Comparison of ENCODE assay signal across 14 cellular contexts in genomic region chr7:84490661-84491060, GRCh38.
A peak's percentile ranks its signal among the peaks of the same experiment; 100 is the strongest.
DNase-seq lines count a peak whose midpoint lies in the region; ATAC-seq and TF ChIP-seq lines count a peak whose summit lies in the region.
"Had no signal": no experiment of that assay in that cellular context is flagged by ENCODE, and none has a peak within 500 bp of the region (broad histone marks: within the 10 kb centered on the region; RNA-seq: fewer than 3 reads in every experiment).

No MANE protein-coding gene starts in this region.

- POLR2A ChIA-PET in HEK293T (lab: Yijun Ruan, JAX): no interaction called here

- ATAC-seq in HG03439 (IDR thresholded peaks at IDR 0.05; ENCODE audit: unreplicated experiment) (no peak), GM21529 (IDR thresholded peaks at IDR 0.05; ENCODE audit: unreplicated experiment) (no peak)
- ATAC-seq: activated CD4-positive, alpha-beta T cell treated with anti-CD3 and anti-CD28 coated beads for 36 hours; activated T-cell treated with anti-CD3 and anti-CD28 coated beads, Interleukin-2, amount 50 U/mL, for 72 hours had no signal

- DNase-seq in AG09309 (ENCODE audit: low read depth) (no peak), HEK293T (ENCODE audit: extremely low spot score) (peak; percentile 9), astrocyte of the hippocampus (ENCODE audit: low read depth, low spot score) (peak; percentile 48), left kidney (ENCODE audit: low read depth, low spot score) (peak; percentile 8), globus pallidus (ENCODE audit: low spot score) (no peak)
- no peak for DNase-seq in stimulated activated CD4-positive, alpha-beta T cell treated with anti-CD3 and anti-CD28 coated beads, Interleukin-2, amount 100 ng/mL, for 24 hours
- DNase-seq: activated CD4-positive, alpha-beta T cell treated with anti-CD3 and anti-CD28 coated beads for 36 hours; activated T-cell treated with anti-CD3 and anti-CD28 coated beads, Interleukin-2, amount 50 U/mL, for 72 hours; H7; naive B cell; stimulated activated CD8-positive, alpha-beta memory T cell treated with anti-CD3 and anti-CD28 coated beads, Interleukin-4, amount 100 ng/mL, for 48 hours had no signal

- peak; percentile 31 for TF ChIP-seq CTCF in AG09309 (IDR thresholded peaks at IDR 0.05; ENCODE audit: control insufficient read depth, insufficient read depth, low read depth, low read length, missing control alignments)

- H3K4me3 ChIP-seq in AG09309 (ENCODE audit: control insufficient read depth, low read depth, low read length): no peak overlapping the region
- H3K4me3 ChIP-seq: cardiac muscle cell had no signal

- CTCF ChIA-PET in HEK293T (lab: Yijun Ruan, JAX): no interaction called here

TF ChIP-seq in HEK293T, 16 proteins besides CTCF, POLR2A, EP300 and RAD21:
- no peak for TF ChIP-seq FOXK2 (IDR thresholded peaks at IDR 0.05)
- TF ChIP-seq NFRKB (IDR thresholded peaks at IDR 0.05): no peak
- no peak for TF ChIP-seq SP1 (IDR thresholded peaks at IDR 0.05)
- no peak for TF ChIP-seq ELF4 (IDR thresholded peaks at IDR 0.05)
- TF ChIP-seq BHLHE40 (IDR thresholded peaks at IDR 0.05; ENCODE audit: borderline replicate concordance): no peak
- TF ChIP-seq CTBP1 (IDR thresholded peaks at IDR 0.05; ENCODE audit: borderline replicate concordance): no peak
- TF ChIP-seq ZNF384 (IDR thresholded peaks at IDR 0.05): no peak
- TF ChIP-seq FOXM1 (IDR thresholded peaks at IDR 0.05; ENCODE audit: borderline replicate concordance): no peak
- TF ChIP-seq LEF1 (IDR thresholded peaks at IDR 0.05; ENCODE audit: borderline replicate concordance): no peak
- TF ChIP-seq TARDBP (IDR thresholded peaks at IDR 0.05): no peak
- TF ChIP-seq FOXA1 (IDR thresholded peaks at IDR 0.05): no peak
- TF ChIP-seq HDGF (IDR thresholded peaks at IDR 0.05; ENCODE audit: borderline replicate concordance): no peak
- no peak for TF ChIP-seq PKNOX1 (IDR thresholded peaks at IDR 0.05)
- TF ChIP-seq ARNT (IDR thresholded peaks at IDR 0.05): no peak
- no peak for TF ChIP-seq L3MBTL2 (conservative IDR thresholded peaks at IDR 0.05)
- TF ChIP-seq SUZ12 (IDR thresholded peaks at IDR 0.05): no peak

Comparison
In these comparisons a context has a peak if more than half of its experiments do, and no peak if none do; other contexts are left out.
1. DNase-seq: peak in HEK293T (single experiment), astrocyte of the hippocampus (single experiment) and left kidney (single experiment); none in AG09309 (single experiment), stimulated activated CD4-positive, alpha-beta T cell treated with anti-CD3 and anti-CD28 coated beads, Interleukin-2, amount 100 ng/mL, for 24 hours (0 of 2) and globus pallidus (single experiment).